Comparison of ENCODE assay signal across 1 cellular context in the genomic region with DNA sequence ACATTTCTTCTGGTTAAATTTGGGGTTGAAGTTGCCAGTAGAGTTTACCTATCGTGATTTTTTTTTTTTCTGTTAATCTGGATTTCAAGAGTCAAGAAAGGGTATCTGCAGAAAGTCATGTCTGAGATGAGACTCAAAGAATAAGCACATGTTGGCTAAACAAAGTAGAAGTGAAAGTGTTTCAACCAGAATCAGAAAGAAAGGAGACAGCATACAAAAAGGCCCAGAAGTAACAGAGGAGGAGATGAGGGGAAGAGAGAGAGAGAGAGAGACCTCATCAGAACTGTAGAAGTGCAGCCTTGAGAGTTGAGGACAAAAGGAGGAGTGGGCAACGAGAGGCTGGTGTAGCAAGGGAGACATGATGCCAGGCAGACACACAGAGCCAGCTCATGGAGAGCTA.
A peak's percentile ranks its signal among the peaks of the same experiment; 100 is the strongest.
TF ChIP-seq lines count a peak whose summit lies in the region.

No MANE protein-coding gene starts in this region.

TF ChIP-seq in GM12878, 131 proteins besides CTCF, POLR2A, EP300 and RAD21 (continued from another document):
- TF ChIP-seq SKIL (IDR thresholded peaks at IDR 0.05; ENCODE audit: low read depth, poor library complexity, severe bottlenecking) (no peak), NFIC (IDR thresholded peaks at IDR 0.05; ENCODE audit: low read depth, low read length) (no peak), ZNF687 (IDR thresholded peaks at IDR 0.05) (peak; percentile 75), MLLT1 (IDR thresholded peaks at IDR 0.05) (peak; percentile 57; the same call in 1 of the 2 replicates), MEF2A (IDR thresholded peaks at IDR 0.05; ENCODE audit: insufficient read depth, low read depth, low read length) (no peak), ZNF24 (IDR thresholded peaks at IDR 0.05) (no peak), GATAD2B (conservative IDR thresholded peaks at IDR 0.05; ENCODE audit: low read depth) (no peak), CBFB (IDR thresholded peaks at IDR 0.05; ENCODE audit: low read depth) (no peak), HDGF (IDR thresholded peaks at IDR 0.05) (0 out of 2 replicates have a peak, but pooled peaks have one; percentile 75)
